Comparison of ENCODE assay signal across 1 cellular context in the genomic region with DNA sequence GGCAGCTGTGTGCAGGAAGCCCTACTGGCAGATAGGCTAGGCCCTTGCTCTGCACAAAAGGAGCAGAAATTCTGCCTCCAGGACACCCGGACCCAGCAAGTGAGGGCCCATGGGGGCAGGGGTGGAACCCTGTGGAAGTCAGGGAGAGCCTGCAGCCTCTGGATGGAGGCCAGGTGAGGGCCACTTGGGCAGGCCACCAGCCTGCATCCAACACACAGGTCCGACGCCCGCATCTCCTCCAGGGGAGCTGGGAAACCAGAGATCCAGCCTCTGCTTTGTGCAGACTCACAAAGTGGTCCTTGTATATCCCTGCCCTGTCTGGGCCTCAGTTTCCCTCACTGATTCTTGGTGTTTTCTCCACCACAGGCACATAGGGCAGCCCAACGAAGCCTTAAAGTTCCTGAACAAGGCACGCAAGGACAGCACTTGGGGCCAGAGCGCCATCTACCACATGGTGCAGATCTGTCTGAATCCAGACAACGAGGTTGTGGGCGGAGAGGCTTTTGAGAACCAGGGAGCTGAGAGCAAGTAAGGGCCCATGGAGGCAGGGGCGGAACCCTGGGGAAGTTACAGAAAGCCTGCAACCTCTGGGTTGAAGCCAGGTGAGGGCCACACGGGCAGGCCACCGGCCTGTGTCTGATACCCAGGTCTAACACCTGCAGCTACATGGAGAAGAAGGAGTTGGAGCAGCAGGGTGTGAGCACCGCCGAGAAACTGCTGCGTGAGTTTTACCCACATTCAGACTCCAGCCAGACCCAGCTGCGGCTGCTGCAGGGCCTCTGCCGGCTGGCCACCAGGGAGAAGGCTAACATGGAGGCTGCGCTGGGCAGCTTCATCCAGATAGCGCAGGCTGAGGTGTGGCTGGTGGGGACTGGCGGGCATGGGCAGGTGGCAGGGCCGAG.
TF ChIP-seq lines count a peak whose summit lies in the region.

No MANE protein-coding gene starts in this region.

TF ChIP-seq in SK-N-SH, 30 proteins besides CTCF, POLR2A, EP300 and RAD21:
- TF ChIP-seq RXRA (IDR thresholded peaks at IDR 0.05; ENCODE audit: borderline replicate concordance, low read depth): no peak
TF ChIP-seq in SK-N-SH: peak in this region for 0.
